20 cellular contexts compared by ENCODE assay signal in genomic region chr6:87184762-87185250, GRCh38. TPM values are rescaled to one million over a fixed set of nuclear protein-coding genes. Genes with fewer than 3 reads are reported as not detected.
DNase-seq lines count a peak whose midpoint lies in the region; ATAC-seq, FAIRE-seq and TF ChIP-seq lines count a peak whose summit lies in the region.
"Had no signal": no experiment of that assay in that cellular context is flagged by ENCODE, and none has a peak within 500 bp of the region (broad histone marks: within the 10 kb centered on the region; RNA-seq: fewer than 3 reads in every experiment).

No MANE protein-coding gene starts in this region.

- no peak for TF ChIP-seq POLR2A in GM12892 (IDR thresholded peaks at IDR 0.05; ENCODE audit: low read depth, low read length)

- H3K9me3 Mint-ChIP-seq in activated T-helper 1 cell treated with anti-CD3 and anti-CD28 coated beads, Interleukin-12 subunit alpha, Interleukin-12 subunit beta, Interleukin-2, Interleukin-4 antibody, amounts not matched to agents 30 ng/mL and 10 ng/mL and 1 ng/mL, durations not matched to agents 14 hours and 24 hours and 36 hours: no peaks in the 10 kb centered on the region

- peaks cover 33% of the 10 kb centered on the region for H3K36me3 Mint-ChIP-seq in activated T-helper 1 cell treated with anti-CD3 and anti-CD28 coated beads, Interleukin-12 subunit alpha, Interleukin-12 subunit beta, Interleukin-2, Interleukin-4 antibody, amounts not matched to agents 30 ng/mL and 10 ng/mL and 1 ng/mL, durations not matched to agents 14 hours and 24 hours and 36 hours (ENCODE audit: low read depth)

- H3K4me3 Mint-ChIP-seq in activated T-helper 1 cell treated with anti-CD3 and anti-CD28 coated beads, Interleukin-12 subunit alpha, Interleukin-12 subunit beta, Interleukin-2, Interleukin-4 antibody, amounts not matched to agents 30 ng/mL and 10 ng/mL and 1 ng/mL, durations not matched to agents 14 hours and 24 hours and 36 hours: no peak overlapping the region

- FAIRE-seq in GM12892 (lab: Jason Lieb, UNC): peak; percentile 58

- ATAC-seq in HG03460 (IDR thresholded peaks at IDR 0.05; ENCODE audit: unreplicated experiment): no peak
- ATAC-seq: activated CD4-positive, CD25-positive, alpha-beta regulatory T cell treated with anti-CD3 and anti-CD28 coated beads, Interleukin-2, amount 50 U/mL, for 24 hours; HCT116 had no signal

- H3K27ac Mint-ChIP-seq in activated T-helper 1 cell treated with anti-CD3 and anti-CD28 coated beads, Interleukin-12 subunit alpha, Interleukin-12 subunit beta, Interleukin-2, Interleukin-4 antibody, amounts not matched to agents 30 ng/mL and 10 ng/mL and 1 ng/mL, durations not matched to agents 14 hours and 24 hours and 36 hours: peak overlapping the region; percentile 23

- no peaks in the 10 kb centered on the region for H3K27me3 Mint-ChIP-seq in activated T-helper 1 cell treated with anti-CD3 and anti-CD28 coated beads, Interleukin-12 subunit alpha, Interleukin-12 subunit beta, Interleukin-2, Interleukin-4 antibody, amounts not matched to agents 30 ng/mL and 10 ng/mL and 1 ng/mL, durations not matched to agents 14 hours and 24 hours and 36 hours (ENCODE audit: insufficient read depth)

- intact Hi-C loops in activated T-helper 1 cell treated with anti-CD3 and anti-CD28 coated beads, Interleukin-12 subunit alpha, Interleukin-12 subunit beta, Interleukin-2, Interleukin-4 antibody, amounts not matched to agents 30 ng/mL and 10 ng/mL and 1 ng/mL, durations not matched to agents 14 hours and 24 hours and 36 hours (cut with micrococcal nuclease): no loop called here

- DNase-seq in NCI-H2029 (lab: John Stamatoyannopoulos, UW): peak; percentile 12
- DNase-seq in NCI-H2029 treated with DMSO at 0.1 percent for 48 hours (lab: John Stamatoyannopoulos, UW): no peak
- no peak for DNase-seq in GM12892 (ENCODE audit: insufficient read length)
- DNase-seq in activated T-helper 1 cell treated with anti-CD3 and anti-CD28 coated beads, Interleukin-12 subunit alpha, Interleukin-12 subunit beta, Interleukin-2, Interleukin-4 antibody, amounts not matched to agents 30 ng/mL and 10 ng/mL and 1 ng/mL, durations not matched to agents 14 hours and 24 hours and 36 hours (ENCODE audit: low spot score): no peak
- DNase-seq in kidney tubule cell (ENCODE audit: low spot score): peak; percentile 10
- no peak for DNase-seq in OCI-M2 (lab: John Stamatoyannopoulos, UW; ENCODE audit: unreplicated experiment)
- no peak for DNase-seq in amniotic stem cell (lab: John Stamatoyannopoulos, UW)
- DNase-seq: activated naive CD4-positive, alpha-beta T cell; C1 segment of cervical spinal cord; effector memory CD4-positive, alpha-beta T cell; left ventricle myocardium inferior; NCI-H2081; NCI-H774; PC-9; retina; stimulated activated CD4-positive, alpha-beta T cell treated with anti-CD3 and anti-CD28 coated beads, Interleukin-12 subunit alpha, Interleukin-12 subunit beta, amount 100 ng/mL, for 4 hours; stimulated activated CD8-positive, alpha-beta memory T cell treated with anti-CD3 and anti-CD28 coated beads, Interleukin-4, amount 100 ng/mL, for 48 hours had no signal

- peaks cover 62% of the 10 kb centered on the region for H3K4me1 Mint-ChIP-seq in activated T-helper 1 cell treated with anti-CD3 and anti-CD28 coated beads, Interleukin-12 subunit alpha, Interleukin-12 subunit beta, Interleukin-2, Interleukin-4 antibody, amounts not matched to agents 30 ng/mL and 10 ng/mL and 1 ng/mL, durations not matched to agents 14 hours and 24 hours and 36 hours (ENCODE audit: low read depth)

RNA-seq across cellular contexts. Expression of gene ZNF292, which starts 29.4 kb away (rescaled TPM):
- 32.4 TPM for polyA plus RNA-seq in GM12892 (2012; ENCODE audit: missing spikeins)
- 50.1 and 51.7 TPM in 2 replicates for total RNA-seq in activated T-helper 1 cell treated with anti-CD3 and anti-CD28 coated beads, Interleukin-12 subunit alpha, Interleukin-12 subunit beta, Interleukin-2, Interleukin-4 antibody, amounts not matched to agents 30 ng/mL and 10 ng/mL and 1 ng/mL, durations not matched to agents 14 hours and 24 hours and 36 hours

Comparison
In these comparisons a context has a peak if more than half of its experiments do, and no peak if none do; other contexts are left out.
1. DNase-seq: peak in NCI-H2029 (single experiment) and kidney tubule cell (single experiment); none in NCI-H2029 treated with DMSO at 0.1 percent for 48 hours (single experiment), GM12892 (single experiment), activated T-helper 1 cell treated with anti-CD3 and anti-CD28 coated beads, Interleukin-12 subunit alpha, Interleukin-12 subunit beta, Interleukin-2, Interleukin-4 antibody, amounts not matched to agents 30 ng/mL and 10 ng/mL and 1 ng/mL, durations not matched to agents 14 hours and 24 hours and 36 hours (single experiment), OCI-M2 (single experiment) and amniotic stem cell (single experiment).